In the genomic region with DNA sequence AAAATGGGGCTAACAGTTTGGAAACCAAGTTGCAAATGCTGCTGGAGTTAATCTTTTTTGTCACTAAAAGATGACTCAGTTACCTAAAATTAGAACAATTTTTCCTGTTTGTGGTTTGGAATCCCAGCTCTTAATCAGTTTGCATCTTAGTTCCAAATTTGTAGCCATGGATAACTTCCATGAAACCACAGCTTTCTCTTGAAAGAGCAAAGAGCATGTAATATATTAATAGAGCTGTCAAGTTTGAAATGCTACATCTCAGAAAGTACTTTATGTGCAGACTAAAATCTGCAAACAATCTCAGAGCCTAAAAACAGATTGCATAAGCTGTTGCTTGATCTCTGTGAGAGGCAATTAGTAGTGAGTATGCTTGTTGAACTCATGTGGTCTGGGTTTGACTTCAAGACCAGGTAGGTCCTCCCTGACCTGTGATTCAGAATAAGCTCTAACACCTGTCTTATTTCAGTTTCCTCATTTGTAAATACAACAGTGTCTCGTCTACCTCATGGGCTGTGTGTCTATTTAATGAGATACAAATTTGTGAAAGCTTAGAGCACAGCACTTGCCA, we compare ENCODE assay signal across 11 cellular contexts. TPM values are rescaled to one million over a fixed set of nuclear protein-coding genes. Genes with fewer than 3 reads are reported as not detected.
A peak's percentile ranks its signal among the peaks of the same experiment; 100 is the strongest.
DNase-seq lines count a peak whose midpoint lies in the region; ATAC-seq, FAIRE-seq and TF ChIP-seq lines count a peak whose summit lies in the region.
"Had no signal": no experiment of that assay in that cellular context is flagged by ENCODE, and none has a peak within 500 bp of the region (broad histone marks: within the 10 kb centered on the region; RNA-seq: fewer than 3 reads in every experiment).

No MANE protein-coding gene starts in this region.

- no peak overlapping the region for H3K27ac Mint-ChIP-seq in activated CD4-positive, alpha-beta memory T cell treated with anti-CD3 and anti-CD28 coated beads, Interleukin-2, amount 10 ng/mL, durations not matched to agents 7 days and 5 days
- H3K27ac Mint-ChIP-seq: brain, nephron progenitor cell had no signal

- ATAC-seq in HCT116: peak; percentile 50; the same call in 1 of the 2 replicates
- ATAC-seq in upper lobe of left lung (ENCODE audit: low FRiP score in 2 of 2): peak; percentile 59 to 76
- ATAC-seq: stimulated activated naive CD8-positive, alpha-beta T cell treated with anti-CD3 and anti-CD28 coated beads, Interleukin-15, Interleukin-2, amounts not matched to agents 100 U/mL and 50 U/mL, for 24 hours had no signal

- no peaks in the 10 kb centered on the region for H3K27me3 ChIP-seq in HCT116 (ENCODE audit: insufficient read depth, low read length)
- H3K27me3 ChIP-seq in keratinocyte (ENCODE audit: control insufficient read depth, extremely low read depth, insufficient read depth, low read length): no peaks in the 10 kb centered on the region
- no peaks in the 10 kb centered on the region for H3K27me3 ChIP-seq in upper lobe of left lung

- no peak overlapping the region for H3K4me3 Mint-ChIP-seq in activated CD4-positive, alpha-beta memory T cell treated with anti-CD3 and anti-CD28 coated beads, Interleukin-2, amount 10 ng/mL, durations not matched to agents 7 days and 5 days
- H3K4me3 Mint-ChIP-seq: brain, IgD-negative memory B cell, nephron progenitor cell had no signal

- H3K4me1 ChIP-seq in HCT116 (ENCODE audit: control insufficient read depth in 1 of 2, insufficient read depth in 2 of 2, low read length in 2 of 2): peaks cover 10 to 15% of the 10 kb centered on the region in 2 experiments
- H3K4me1 ChIP-seq in keratinocyte (ENCODE audit: control insufficient read depth, extremely low read depth, insufficient read depth, low read length): peaks cover 13% of the 10 kb centered on the region
- H3K4me1 ChIP-seq in upper lobe of left lung: peaks cover 0 to 18% (median 7%) of the 10 kb centered on the region in 4 donors

- H3K9ac ChIP-seq in HCT116 (ENCODE audit: low read length): no peak overlapping the region
- no peak overlapping the region for H3K9ac ChIP-seq in keratinocyte (ENCODE audit: control insufficient read depth, extremely low read depth, insufficient read depth, low read length)

- no peaks in the 10 kb centered on the region for H3K27me3 Mint-ChIP-seq in activated CD4-positive, alpha-beta memory T cell treated with anti-CD3 and anti-CD28 coated beads, Interleukin-2, amount 10 ng/mL, durations not matched to agents 7 days and 5 days
- H3K27me3 Mint-ChIP-seq: brain, IgD-negative memory B cell had no signal

- WGBS in upper lobe of left lung, 2 donors: 52 to 68% methylated on average over 1 of the region's 1 CpG

- peaks cover 2 to 6% of the 10 kb centered on the region in 2 experiments; a peak in 1 of 4 replicates for H3K36me3 ChIP-seq in HCT116 (ENCODE audit: control insufficient read depth in 1 of 2, insufficient read depth in 2 of 2, low read length in 2 of 2)
- no peaks in the 10 kb centered on the region for H3K36me3 ChIP-seq in keratinocyte (ENCODE audit: control insufficient read depth in 2 of 2, extremely low read depth in 1 of 2, insufficient read depth in 2 of 2, low read length in 2 of 2)
- H3K36me3 ChIP-seq in upper lobe of left lung: peaks cover 0 to 38% (median 8%) of the 10 kb centered on the region in 4 donors

- H2AFZ ChIP-seq in HCT116 (ENCODE audit: low read depth, low read length, poor library complexity, severe bottlenecking) (no peak overlapping the region), keratinocyte (ENCODE audit: control insufficient read depth, low read length) (no peak overlapping the region)

- RAD21 ChIA-PET in HCT116 (lab: Charles Lee; ENCODE audit: low non-redundant PET in 1 of 2, low total read pairs in 2 of 2, uncharacterized antibody in 2 of 2, unreplicated experiment in 2 of 2): no interaction called here

- H3K27ac ChIP-seq in HCT116 (ENCODE audit: low read depth, low read length) (no peak overlapping the region; the same call in 1 of the 2 replicates), keratinocyte (ENCODE audit: control insufficient read depth, insufficient read depth, low read length) (no peak overlapping the region), upper lobe of left lung (peak overlapping the region in 1 of 4 donors; percentile 40)

- no peaks in the 10 kb centered on the region for H3K9me2 ChIP-seq in HCT116 (ENCODE audit: insufficient read depth)

- dilution Hi-C loops in keratinocyte (cut with MboI; ENCODE audit: extremely low pct_ligation_motif_present, low sequenced_read_pairs): no loop called here

- H3K4me1 Mint-ChIP-seq in activated CD4-positive, alpha-beta memory T cell treated with anti-CD3 and anti-CD28 coated beads, Interleukin-2, amount 10 ng/mL, durations not matched to agents 7 days and 5 days: peaks cover 24% of the 10 kb centered on the region
- H3K4me1 Mint-ChIP-seq: nephron progenitor cell had no signal

- in situ Hi-C loops in astrocyte of the spinal cord (cut with HindIII; ENCODE audit: low sequenced_read_pairs): no loop called here

- no peak for TF ChIP-seq CTCF in HCT116 (IDR thresholded peaks at IDR 0.05 in 2 of 3, conservative IDR thresholded peaks at IDR 0.05 in 1 of 3; ENCODE audit: borderline replicate concordance in 1 of 3, insufficient read depth in 1 of 3, low read depth in 2 of 3, low read length in 2 of 3)
- no peak for TF ChIP-seq CTCF in astrocyte of the spinal cord (IDR thresholded peaks at IDR 0.05; ENCODE audit: low read depth, low read length)
- TF ChIP-seq CTCF in keratinocyte (optimal IDR thresholded peaks at IDR 0.05 in 1 of 3, IDR thresholded peaks at IDR 0.05 in 1 of 3, conservative IDR thresholded peaks at IDR 0.05 in 1 of 3; ENCODE audit: extremely low read depth in 1 of 3, insufficient read depth in 2 of 3, low read length in 3 of 3): no peak
- TF ChIP-seq CTCF in upper lobe of left lung (IDR thresholded peaks at IDR 0.05): no peak

- POLR2A ChIA-PET in HCT116 (lab: Charles Lee): no interaction called here
- POLR2A ChIA-PET in activated CD4-positive, alpha-beta memory T cell treated with anti-CD3 and anti-CD28 coated beads, Interleukin-2, amount 10 ng/mL, durations not matched to agents 7 days and 5 days (lab: Charles Lee): interaction anchor here (1.4 kb wide), 1 partner anchor 11 kb away, joined by 3 read pairs; no protein-coding TSS in a partner anchor

- H3K79me2 ChIP-seq in HCT116 (ENCODE audit: insufficient read depth, low read length): peaks cover 13% of the 10 kb centered on the region; the same call in 1 of the 2 replicates
- H3K79me2 ChIP-seq in keratinocyte (ENCODE audit: control insufficient read depth, insufficient read depth, low read length): peaks cover 3% of the 10 kb centered on the region

- no TSS peak for BruUV-seq in HCT116 (replicated peaks; lab: Mats Ljungman, UMichigan)

- peaks cover 21% of the 10 kb centered on the region for H3K36me3 Mint-ChIP-seq in activated CD4-positive, alpha-beta memory T cell treated with anti-CD3 and anti-CD28 coated beads, Interleukin-2, amount 10 ng/mL, durations not matched to agents 7 days and 5 days (ENCODE audit: low read depth)

- no peak for TF ChIP-seq RAD21 in HCT116 (IDR thresholded peaks at IDR 0.05; ENCODE audit: low read depth)

- CTCF ChIA-PET in HCT116 (lab: Charles Lee): no interaction called here
- CTCF ChIA-PET in activated CD4-positive, alpha-beta memory T cell treated with anti-CD3 and anti-CD28 coated beads, Interleukin-2, amount 10 ng/mL, durations not matched to agents 7 days and 5 days (lab: Charles Lee): interaction anchor here (0.8 kb wide), 1 partner anchor 25 kb away, joined by 3 read pairs; no protein-coding TSS in a partner anchor

- no peaks in the 10 kb centered on the region for H3K9me3 Mint-ChIP-seq in activated CD4-positive, alpha-beta memory T cell treated with anti-CD3 and anti-CD28 coated beads, Interleukin-2, amount 10 ng/mL, durations not matched to agents 7 days and 5 days
- H3K9me3 Mint-ChIP-seq: brain, IgD-negative memory B cell, nephron progenitor cell had no signal

- no peak for DNase-seq in HCT116 (ENCODE audit: low read depth, low spot score)
- peak; percentile 83 for DNase-seq in astrocyte of the spinal cord (ENCODE audit: low read depth, low spot score)
- DNase-seq in keratinocyte (ENCODE audit: low read depth, low spot score): no peak
- no peak for DNase-seq in upper lobe of left lung
- DNase-seq in NCI-H510A (lab: John Stamatoyannopoulos, UW): no peak
- DNase-seq in HuH-7 (ENCODE audit: low spot score): no peak
- DNase-seq in activated CD4-positive, alpha-beta memory T cell treated with anti-CD3 and anti-CD28 coated beads, Interleukin-2, amount 10 ng/mL, durations not matched to agents 7 days and 5 days: no peak
- DNase-seq: nephron progenitor cell; stimulated activated naive CD8-positive, alpha-beta T cell treated with anti-CD3 and anti-CD28 coated beads, Interleukin-15, Interleukin-2, amounts not matched to agents 100 U/mL and 50 U/mL, for 24 hours had no signal

- H3K9me3 ChIP-seq in HCT116 (ENCODE audit: control insufficient read depth in 1 of 2, insufficient read depth in 1 of 2, low read depth in 1 of 2, low read length in 2 of 2) (no peaks in the 10 kb centered on the region), keratinocyte (ENCODE audit: control insufficient read depth, low read depth, low read length) (no peaks in the 10 kb centered on the region), upper lobe of left lung (no peaks in the 10 kb centered on the region)

- H4K20me1 ChIP-seq in HCT116 (ENCODE audit: insufficient read depth) (0 out of 2 replicates have a peak, but pooled peaks cover 4% of the 10 kb centered on the region), keratinocyte (ENCODE audit: control insufficient read depth, extremely low read depth, insufficient read depth, low read length) (no peaks in the 10 kb centered on the region)

- peak; percentile 32 for FAIRE-seq in keratinocyte (lab: Jason Lieb, UNC)

- H3K4me2 ChIP-seq in HCT116 (ENCODE audit: low read length) (peak overlapping the region; percentile 58), keratinocyte (ENCODE audit: control insufficient read depth, extremely low read depth, insufficient read depth, low read depth, low read length) (no peak overlapping the region)

- intact Hi-C loops in HCT116 (cut with micrococcal nuclease): no loop called here

- peak in 1 of 4 donors; percentile 54 for TF ChIP-seq EP300 in upper lobe of left lung (IDR thresholded peaks at IDR 0.05)

- no peak for TF ChIP-seq POLR2A in HCT116 (IDR thresholded peaks at IDR 0.05; ENCODE audit: borderline replicate concordance, extremely low read depth, insufficient read depth, insufficient read length)
- no peak for TF ChIP-seq POLR2A in upper lobe of left lung (IDR thresholded peaks at IDR 0.05)

- H3K4me3 ChIP-seq in HCT116 (replicated peaks in 1 of 2; ENCODE audit: low read depth in 1 of 2, low read length in 2 of 2) (0 out of 4 replicates have a peak overlapping the region, but pooled peaks of 1 of the 2 experiments have one; percentile 3), astrocyte of the spinal cord (ENCODE audit: low read depth, low read length) (no peak overlapping the region), keratinocyte (ENCODE audit: control insufficient read depth in 2 of 3, extremely low read depth in 1 of 3, insufficient read depth in 2 of 3, low read depth in 1 of 3, low read length in 3 of 3) (no peak overlapping the region), upper lobe of left lung (no peak overlapping the region)

- no peaks in the 10 kb centered on the region for H3K9me1 ChIP-seq in keratinocyte (ENCODE audit: control insufficient read depth, extremely low read depth, insufficient read depth, low read length)

RNA-seq across cellular contexts. Expression of gene DHX35, which starts 23.5 kb away (rescaled TPM):
- 11.2 TPM for total RNA-seq in HCT116 (2021; ENCODE audit: unreplicated experiment)
- polyA plus RNA-seq in HCT116 (2012): 4.7 and 6.0 TPM in 2 replicates
- polyA plus RNA-seq in keratinocyte: 9.3 to 12.9 TPM (median 9.8 TPM) in 3 replicates
- 1.7 TPM for polyA plus RNA-seq in keratinocyte (2011; ENCODE audit: low read depth)
- polyA plus RNA-seq in keratinocyte (2011; cell fraction: cytosol; rRNA removed): 5.5 and 7.4 TPM in 2 replicates
- 20.3 and 21.7 TPM in 2 replicates for polyA plus RNA-seq in keratinocyte (2011; cell fraction: nucleus; rRNA removed)
- 3.9 and 5.7 TPM in 2 replicates for polyA plus RNA-seq in keratinocyte (2012; ENCODE audit: low replicate concordance)
- 6.8 to 13.3 TPM (median 10.4 TPM) in 3 replicates for polyA minus RNA-seq in keratinocyte
- 3.3 TPM for polyA minus RNA-seq in keratinocyte (2011; cell fraction: cytosol; rRNA and poly(A)+ RNA removed)
- 8.8 and 16.0 TPM in 2 replicates for polyA minus RNA-seq in keratinocyte (2011; cell fraction: nucleus; rRNA and poly(A)+ RNA removed)
- total RNA-seq in upper lobe of left lung: 10 to 100 TPM in 4 of 6 donors, 1 to 10 TPM in 2; 9.6 to 40.9 (median 12.0) TPM
- 1 to 10 TPM; 7.1 to 7.2 TPM for total RNA-seq in activated CD4-positive, alpha-beta memory T cell treated with anti-CD3 and anti-CD28 coated beads, Interleukin-2, amount 10 ng/mL, durations not matched to agents 7 days and 5 days

RNA-seq across cellular contexts. Expression of gene FAM83D, which starts 59.5 kb away (rescaled TPM):
- total RNA-seq in HCT116 (2021; ENCODE audit: unreplicated experiment) (51.1 TPM), upper lobe of left lung (1 to 10 TPM; 1.0 to 4.8 (median 3.0) TPM)
- polyA plus RNA-seq in HCT116 (2012): 46.7 and 56.9 TPM in 2 replicates
- polyA plus RNA-seq in keratinocyte: 8.5 to 33.1 TPM (median 32.1 TPM) in 3 replicates
- polyA plus RNA-seq in keratinocyte (2011; ENCODE audit: low read depth): 1.2 TPM
- polyA plus RNA-seq in keratinocyte (2011; cell fraction: cytosol; rRNA removed): 11.3 and 17.1 TPM in 2 replicates
- 12.3 and 13.2 TPM in 2 replicates for polyA plus RNA-seq in keratinocyte (2011; cell fraction: nucleus; rRNA removed)
- polyA plus RNA-seq in keratinocyte (2012; ENCODE audit: low replicate concordance): 0.97 and 19.3 TPM in 2 replicates
- 5.9 to 26.8 TPM (median 19.0 TPM) in 3 replicates for polyA minus RNA-seq in keratinocyte
- 8.1 TPM for polyA minus RNA-seq in keratinocyte (2011; cell fraction: cytosol; rRNA and poly(A)+ RNA removed)
- 5.5 and 6.3 TPM in 2 replicates for polyA minus RNA-seq in keratinocyte (2011; cell fraction: nucleus; rRNA and poly(A)+ RNA removed)
- total RNA-seq in activated CD4-positive, alpha-beta memory T cell treated with anti-CD3 and anti-CD28 coated beads, Interleukin-2, amount 10 ng/mL, durations not matched to agents 7 days and 5 days: 10 to 100 TPM; 18.9 to 19.9 TPM
